In genomic region chr4:24932831-24933230, GRCh38 we compare ENCODE assay signal across 21 cellular contexts. TPM values are rescaled to one million over a fixed set of nuclear protein-coding genes. Genes with fewer than 3 reads are reported as not detected.
"Had no signal": no experiment of that assay in that cellular context is flagged by ENCODE, and none has a peak within 500 bp of the region (broad histone marks: within the 10 kb centered on the region; RNA-seq: fewer than 3 reads in every experiment).

No MANE protein-coding gene starts in this region.

- H3K27me3 ChIP-seq: colonic mucosa, gastrocnemius medialis, heart left ventricle, upper lobe of left lung had no signal

- H3K9me3 ChIP-seq: colonic mucosa had no signal

- DNase-seq: activated CD4-positive, alpha-beta T cell treated with anti-CD3 and anti-CD28 coated beads, Interleukin-2, amount 10 ng/mL, durations not matched to agents 24 days and 14 days; activated CD8-positive, alpha-beta T cell treated with anti-CD3 and anti-CD28 coated beads, Interleukin-2, amount 10 ng/mL, durations not matched to agents 7 days and 5 days; activated naive CD4-positive, alpha-beta T cell treated with Interleukin-2 at 50 U/mL for 16 hours; activated naive CD8-positive, alpha-beta T cell treated with anti-CD3 and anti-CD28 coated beads, Interleukin-2, amount 10 ng/mL, durations not matched to agents 7 days and 5 days; activated T-cell treated with anti-CD3 and anti-CD28 coated beads, Interleukin-2, amount 50 U/mL, for 24 hours; amygdala; colonic mucosa; endodermal cell; gastrocnemius medialis; heart left ventricle; lower lobe of right lung; spleen; stimulated activated CD4-positive, alpha-beta T cell treated with anti-CD3 and anti-CD28 coated beads, Interleukin-4, amount 100 ng/mL, for 4 hours; T1000; upper lobe of left lung had no signal

- H3K27ac ChIP-seq: colonic mucosa, epithelial cell of prostate, gastrocnemius medialis, heart left ventricle, lower lobe of right lung, parathyroid adenoma, spleen, thoracic aorta, upper lobe of left lung had no signal

- H3K9ac ChIP-seq: parathyroid adenoma had no signal

- H3K79me2 ChIP-seq: parathyroid adenoma had no signal

- H2AFZ ChIP-seq: parathyroid adenoma had no signal

- H3K4me1 ChIP-seq: colonic mucosa, gastrocnemius medialis, lower lobe of right lung, parathyroid adenoma had no signal

- H3K36me3 ChIP-seq: colonic mucosa, gastrocnemius medialis, heart left ventricle, lower lobe of right lung, spleen, thoracic aorta, upper lobe of left lung had no signal

- H3K4me3 ChIP-seq: colonic mucosa, gastrocnemius medialis, heart left ventricle, lower lobe of right lung, spleen, thoracic aorta, upper lobe of left lung had no signal

RNA-seq across cellular contexts. Expression of gene CCDC149, which starts 20.0 kb away (rescaled TPM):
- total RNA-seq: activated CD4-positive, alpha-beta T cell treated with anti-CD3 and anti-CD28 coated beads, Interleukin-2, amount 10 ng/mL, durations not matched to agents 24 days and 14 days; activated CD8-positive, alpha-beta T cell treated with anti-CD3 and anti-CD28 coated beads, Interleukin-2, amount 10 ng/mL, durations not matched to agents 7 days and 5 days; activated naive CD8-positive, alpha-beta T cell treated with anti-CD3 and anti-CD28 coated beads, Interleukin-2, amount 10 ng/mL, durations not matched to agents 7 days and 5 days; activated T-helper 2 cell treated with anti-CD3 and anti-CD28 coated beads, Interferon-gamma antibody, Interleukin-2, Interleukin-4, amounts not matched to agents 10 μg/mL and 5 μg/mL and 100 μg/mL, durations not matched to agents 14 hours and 24 hours and 36 hours; natural killer cell treated with Interleukin-12 subunit alpha and Interleukin-12 subunit beta and Interleukin-15 and Interleukin-18, amount 100 ng/mL, for 72 hours; T-helper 1 cell treated with Interleukin-12 subunit alpha and Interleukin-12 subunit beta and Interleukin-4 antibody, amounts not matched to agents 30 ng/mL and 1 ng/mL, for 36 hours had no signal
